16 cellular contexts compared by ENCODE assay signal in genomic region chr1:56146449-56146848, GRCh38.
A peak's percentile ranks its signal among the peaks of the same experiment; 100 is the strongest.
DNase-seq lines count a peak whose midpoint lies in the region; ATAC-seq and TF ChIP-seq lines count a peak whose summit lies in the region.
"Had no signal": no experiment of that assay in that cellular context is flagged by ENCODE, and none has a peak within 500 bp of the region (broad histone marks: within the 10 kb centered on the region; RNA-seq: fewer than 3 reads in every experiment).

No MANE protein-coding gene starts in this region.

- peak; percentile 71 to 84 (median 79) for ATAC-seq in psoas muscle
- ATAC-seq in HG03135 (IDR thresholded peaks at IDR 0.05; ENCODE audit: unreplicated experiment): no peak
- ATAC-seq in HG03039 (IDR thresholded peaks at IDR 0.05; ENCODE audit: unreplicated experiment): no peak

- TF ChIP-seq CTCF in AG10803 (conservative IDR thresholded peaks at IDR 0.05; ENCODE audit: low read length) (no peak), psoas muscle (IDR thresholded peaks at IDR 0.05) (no peak)

- H3K36me3 ChIP-seq in psoas muscle (ENCODE audit: insufficient read depth in 1 of 2, low read depth in 1 of 2): no peaks in the 10 kb centered on the region
- H3K36me3 ChIP-seq: BLaER1 had no signal

- H3K9me3 ChIP-seq in psoas muscle: no peaks in the 10 kb centered on the region
- H3K9me3 ChIP-seq: BLaER1 had no signal

- 51 to 58% (median 54%) methylated on average over 2 of the region's 2 CpGs for WGBS in psoas muscle, 3 donors

- no peaks in the 10 kb centered on the region for H3K27me3 ChIP-seq in psoas muscle (ENCODE audit: insufficient read depth in 3 of 3, low read length in 2 of 3)
- H3K27me3 ChIP-seq: BLaER1 had no signal

- peak; percentile 77 for DNase-seq in AG10803 (ENCODE audit: low read depth)
- peak; percentile 18 for DNase-seq in NCI-H2196 treated with DMSO at 0.1 percent for 48 hours (lab: John Stamatoyannopoulos, UW; ENCODE audit: unreplicated experiment)
- DNase-seq in fibroblast of peridontal ligament (ENCODE audit: extremely low read depth): peak; percentile 94
- no peak for DNase-seq in psoas muscle
- no peak for DNase-seq in COR-L47 (lab: John Stamatoyannopoulos, UW)
- no peak for DNase-seq in ureter (ENCODE audit: low spot score)
- DNase-seq: caudate nucleus; KG1; NCI-H187; nucleus accumbens; SIG-M5; stimulated activated CD4-positive, alpha-beta T cell treated with anti-CD3 and anti-CD28 coated beads, Interleukin-1b, Interleukin-23, amount 100 ng/mL, for 48 hours had no signal

- no peak overlapping the region for H3K27ac ChIP-seq in psoas muscle
- H3K27ac ChIP-seq: BLaER1, epithelial cell of prostate had no signal

- intact Hi-C loops in psoas muscle (cut with DNase I): no loop called here

- no peak overlapping the region for H3K4me3 ChIP-seq in AG10803 (ENCODE audit: low read length)
- no peak overlapping the region for H3K4me3 ChIP-seq in psoas muscle
- H3K4me3 ChIP-seq: BLaER1 had no signal

- peaks cover 13% of the 10 kb centered on the region for H3K4me1 ChIP-seq in psoas muscle
- H3K4me1 ChIP-seq: BLaER1 had no signal

Comparison
In these comparisons a context has a peak if more than half of its experiments do, and no peak if none do; other contexts are left out.
1. DNase-seq: peak in AG10803 (single experiment), NCI-H2196 treated with DMSO at 0.1 percent for 48 hours (single experiment) and fibroblast of peridontal ligament (single experiment); none in psoas muscle (0 of 2), COR-L47 (single experiment) and ureter (single experiment).
2. ATAC-seq: peak in psoas muscle (4 of 4); none in HG03135 (single experiment) and HG03039 (single experiment).